Comparison of ENCODE assay signal across 30 cellular contexts in genomic region chr6:159934181-159934580, GRCh38. TPM values are rescaled to one million over a fixed set of nuclear protein-coding genes. Genes with fewer than 3 reads are reported as not detected.
DNase-seq lines count a peak whose midpoint lies in the region; ATAC-seq, FAIRE-seq and TF ChIP-seq lines count a peak whose summit lies in the region.
"Had no signal": no experiment of that assay in that cellular context is flagged by ENCODE, and none has a peak within 500 bp of the region (broad histone marks: within the 10 kb centered on the region; RNA-seq: fewer than 3 reads in every experiment).

No MANE protein-coding gene starts in this region.

- H3K4me1 ChIP-seq in astrocyte (ENCODE audit: insufficient read depth, low read length) (peaks cover 13% of the 10 kb centered on the region), foreskin keratinocyte (no peaks in the 10 kb centered on the region), skeletal muscle satellite cell (ENCODE audit: control insufficient read depth, insufficient read depth, low read length) (peaks cover 17% of the 10 kb centered on the region)
- H3K4me1 ChIP-seq in CD8-positive, alpha-beta memory T cell (ENCODE audit: insufficient read depth, low read length), result peaks cover 19% of the 10 kb centered on the region

- H3K9me3 ChIP-seq in astrocyte (ENCODE audit: insufficient read depth, low read depth, low read length), result peaks cover 10% of the 10 kb centered on the region
- H3K9me3 ChIP-seq in skeletal muscle satellite cell (replicated peaks; ENCODE audit: low read length), result peaks cover 6% of the 10 kb centered on the region
- no peaks in the 10 kb centered on the region for H3K9me3 ChIP-seq in CD8-positive, alpha-beta memory T cell (ENCODE audit: low read length)

- no peak overlapping the region for H2AFZ ChIP-seq in astrocyte (ENCODE audit: low read depth, low read length)

- TF ChIP-seq CTCF in astrocyte (IDR thresholded peaks at IDR 0.05; ENCODE audit: insufficient read depth, low read depth, low read length) (no peak), foreskin keratinocyte (conservative IDR thresholded peaks at IDR 0.05) (no peak), Calu3 (IDR thresholded peaks at IDR 0.05; ENCODE audit: unreplicated experiment) (no peak)

- H3K36me3 Mint-ChIP-seq in astrocyte (ENCODE audit: low read depth, unreplicated experiment) (no peaks in the 10 kb centered on the region), Calu3 (ENCODE audit: insufficient read depth, unreplicated experiment) (no peaks in the 10 kb centered on the region)
- H3K36me3 Mint-ChIP-seq in CD8-positive, alpha-beta memory T cell, result peaks cover 0 to 10% (median 0%) of the 10 kb centered on the region in 3 donors
- H3K36me3 Mint-ChIP-seq: CD8-positive, alpha-beta T cell; mesothelial cell of epicardium had no signal

- intact Hi-C loops in Calu3 (cut with micrococcal nuclease; ENCODE audit: unreplicated experiment), result no loop called here

- H3K9me3 Mint-ChIP-seq in astrocyte (ENCODE audit: unreplicated experiment) (peaks cover 7% of the 10 kb centered on the region), Calu3 (ENCODE audit: low read depth, unreplicated experiment) (no peaks in the 10 kb centered on the region)
- H3K9me3 Mint-ChIP-seq in CD8-positive, alpha-beta memory T cell, result no peaks in the 10 kb centered on the region
- H3K9me3 Mint-ChIP-seq: activated naive CD4-positive, alpha-beta T cell treated with anti-CD3 and anti-CD28 coated beads for 36 hours; CD8-positive, alpha-beta T cell had no signal

- ATAC-seq in foreskin keratinocyte, result peak; percentile 55
- ATAC-seq: A549; activated CD4-positive, alpha-beta T cell treated with anti-CD3 and anti-CD28 coated beads for 36 hours; activated CD8-positive, alpha-beta T cell treated with anti-CD3 and anti-CD28 coated beads, Interleukin-2, amount 10 ng/mL, durations not matched to agents 7 days and 5 days; CD8-positive, alpha-beta T cell; sciatic nerve; upper lobe of right lung had no signal

- H4K20me1 ChIP-seq in astrocyte (ENCODE audit: insufficient read depth, low read length), result no peaks in the 10 kb centered on the region

- no peaks in the 10 kb centered on the region for H3K27me3 ChIP-seq in astrocyte (ENCODE audit: insufficient read depth, low read length)
- peaks cover 3% of the 10 kb centered on the region for H3K27me3 ChIP-seq in foreskin keratinocyte
- H3K27me3 ChIP-seq in skeletal muscle satellite cell (ENCODE audit: control insufficient read depth, insufficient read depth, low read length), result no peaks in the 10 kb centered on the region
- H3K27me3 ChIP-seq in CD8-positive, alpha-beta memory T cell (ENCODE audit: insufficient read depth, low read length, poor library complexity, severe bottlenecking), result no peaks in the 10 kb centered on the region
- H3K27me3 ChIP-seq: upper lobe of right lung had no signal

- H3K9ac ChIP-seq in astrocyte (ENCODE audit: low read length) (no peak overlapping the region), skeletal muscle satellite cell (ENCODE audit: low read depth, low read length) (no peak overlapping the region)

- DNase-seq in EL, result peak; percentile 47
- DNase-seq in astrocyte (ENCODE audit: low read depth), result peak; percentile 27
- DNase-seq in foreskin keratinocyte, result peak in 1 of 2 donors; percentile 42
- DNase-seq in NOMO-1 (lab: John Stamatoyannopoulos, UW; ENCODE audit: unreplicated experiment in 2 of 2), result no peak
- no peak for DNase-seq in CD8-positive, alpha-beta memory T cell
- no peak for DNase-seq in activated CD4-positive, alpha-beta T cell treated with anti-CD3 and anti-CD28 coated beads, Interleukin-2, amount 50 U/mL, for 1 hour
- no peak for DNase-seq in Calu3
- DNase-seq: activated CD4-positive, alpha-beta T cell treated with anti-CD3 and anti-CD28 coated beads for 36 hours; activated CD8-positive, alpha-beta T cell treated with anti-CD3 and anti-CD28 coated beads, Interleukin-2, amount 10 ng/mL, durations not matched to agents 7 days and 5 days; activated naive CD4-positive, alpha-beta T cell treated with anti-CD3 and anti-CD28 coated beads for 36 hours; CD8-positive, alpha-beta T cell; effector CD4-positive, alpha-beta T cell; NCI-H1048; NCI-H1694; NCI-H82; SIG-M5; stimulated activated CD4-positive, alpha-beta T cell treated with anti-CD3 and anti-CD28 coated beads, Interleukin-4, amount 100 ng/mL, for 24 hours; SW 1271; T-helper 9 cell; upper lobe of right lung had no signal

- no peak overlapping the region for H3K4me3 Mint-ChIP-seq in astrocyte (ENCODE audit: unreplicated experiment)
- no peak overlapping the region for H3K4me3 Mint-ChIP-seq in CD8-positive, alpha-beta memory T cell
- no peak overlapping the region for H3K4me3 Mint-ChIP-seq in Calu3 (ENCODE audit: low read depth, unreplicated experiment)
- H3K4me3 Mint-ChIP-seq: activated CD4-positive, alpha-beta T cell treated with anti-CD3 and anti-CD28 coated beads for 36 hours; activated CD8-positive, alpha-beta T cell treated with anti-CD3 and anti-CD28 coated beads, Interleukin-2, amount 10 ng/mL, durations not matched to agents 7 days and 5 days; activated naive CD4-positive, alpha-beta T cell treated with anti-CD3 and anti-CD28 coated beads for 36 hours; CD8-positive, alpha-beta T cell; mesothelial cell of epicardium had no signal

- FAIRE-seq in astrocyte (lab: Jason Lieb, UNC), result no peak
- FAIRE-seq: A549, colon, G401.6, keratinocyte had no signal

- H3K4me1 Mint-ChIP-seq in astrocyte (ENCODE audit: low read depth, unreplicated experiment), result peaks cover 11% of the 10 kb centered on the region
- H3K4me1 Mint-ChIP-seq in CD8-positive, alpha-beta memory T cell, result peaks cover 20 to 29% (median 23%) of the 10 kb centered on the region in 3 donors
- H3K4me1 Mint-ChIP-seq in Calu3 (ENCODE audit: low read depth, unreplicated experiment), result peaks cover 9% of the 10 kb centered on the region

- H3K27ac ChIP-seq in astrocyte (ENCODE audit: low read depth, low read length) (no peak overlapping the region), foreskin keratinocyte (no peak overlapping the region)
- H3K27ac ChIP-seq in CD8-positive, alpha-beta memory T cell (ENCODE audit: low read depth, low read length), result no peak overlapping the region
- H3K27ac ChIP-seq: A549, epithelial cell of prostate, upper lobe of right lung had no signal

- POLR2A ChIA-PET in CD8-positive, alpha-beta memory T cell (lab: Charles Lee), result no interaction called here

- H3K27ac Mint-ChIP-seq in astrocyte (ENCODE audit: unreplicated experiment) (no peak overlapping the region), Calu3 (ENCODE audit: unreplicated experiment) (no peak overlapping the region)
- H3K27ac Mint-ChIP-seq in CD8-positive, alpha-beta memory T cell, result no peak overlapping the region
- H3K27ac Mint-ChIP-seq: activated CD4-positive, alpha-beta T cell treated with anti-CD3 and anti-CD28 coated beads for 36 hours; activated CD8-positive, alpha-beta T cell treated with anti-CD3 and anti-CD28 coated beads, Interleukin-2, amount 10 ng/mL, durations not matched to agents 7 days and 5 days; activated naive CD4-positive, alpha-beta T cell treated with anti-CD3 and anti-CD28 coated beads for 36 hours; CD8-positive, alpha-beta T cell; mesothelial cell of epicardium; progenitor cell of endocrine pancreas had no signal

- no TSS peak for BruUV-seq in Calu3 (replicated peaks; lab: Mats Ljungman, UMichigan)

- H3K27me3 Mint-ChIP-seq in astrocyte (ENCODE audit: low read depth, unreplicated experiment), result peaks cover 12% of the 10 kb centered on the region
- H3K27me3 Mint-ChIP-seq in CD8-positive, alpha-beta memory T cell, result peaks cover 0 to 4% of the 10 kb centered on the region in 2 donors
- H3K27me3 Mint-ChIP-seq in Calu3 (ENCODE audit: unreplicated experiment), result no peaks in the 10 kb centered on the region

- CTCF ChIA-PET in CD8-positive, alpha-beta memory T cell (lab: Charles Lee), result no interaction called here
- CTCF ChIA-PET in Calu3 (lab: Charles Lee), result no interaction called here

- no peaks in the 10 kb centered on the region for H3K79me2 ChIP-seq in astrocyte (ENCODE audit: insufficient read depth, low read length)

- peak overlapping the region; percentile 53 for H3K4me2 ChIP-seq in astrocyte (ENCODE audit: low read length)
- peak overlapping the region; percentile 17 for H3K4me2 ChIP-seq in skeletal muscle satellite cell (ENCODE audit: low read length)

- no peaks in the 10 kb centered on the region for H3K36me3 ChIP-seq in astrocyte (ENCODE audit: insufficient read depth, low read length)
- no peaks in the 10 kb centered on the region for H3K36me3 ChIP-seq in skeletal muscle satellite cell (ENCODE audit: insufficient read depth, low read length)
- H3K36me3 ChIP-seq in CD8-positive, alpha-beta memory T cell (ENCODE audit: insufficient read depth, low read length), result no peaks in the 10 kb centered on the region
- H3K36me3 ChIP-seq: upper lobe of right lung had no signal

- no peak overlapping the region for H3K4me3 ChIP-seq in astrocyte (ENCODE audit: insufficient read depth, low read depth, low read length)
- no peak overlapping the region for H3K4me3 ChIP-seq in skeletal muscle satellite cell (ENCODE audit: low read length)
- H3K4me3 ChIP-seq in CD8-positive, alpha-beta memory T cell (ENCODE audit: low read length), result no peak overlapping the region
- H3K4me3 ChIP-seq: A549, upper lobe of right lung had no signal

RNA-seq across cellular contexts. Expression of gene IGF2R, which starts 34.7 kb away (rescaled TPM):
- total RNA-seq in astrocyte, result 172 and 173 TPM in 2 replicates
- 65.6 and 66.5 TPM in 2 replicates for total RNA-seq in foreskin keratinocyte
- 15.9 and 21.2 TPM in 2 replicates for polyA plus RNA-seq in foreskin keratinocyte
- total RNA-seq in skeletal muscle satellite cell (2012; rRNA removed), result 86.5 and 116 TPM in 2 replicates
- 10 to 100 TPM; 91.4 to 93.7 TPM for total RNA-seq in CD8-positive, alpha-beta memory T cell
- polyA plus RNA-seq in CD8-positive, alpha-beta memory T cell, result 27.5 TPM
- total RNA-seq in Calu3 (2022), result 109 and 127 TPM in 2 replicates

RNA-seq across cellular contexts. Expression of gene MAS1, which starts 43.4 kb away (rescaled TPM):
- total RNA-seq in astrocyte (not detected in 2 replicates), foreskin keratinocyte (not detected in 2 replicates), Calu3 (2022) (not detected in 2 replicates)
- not detected in 2 replicates for polyA plus RNA-seq in foreskin keratinocyte
- under 0.01 TPM in 1 of 2 replicates, not detected in the other for total RNA-seq in skeletal muscle satellite cell (2012; rRNA removed)
- total RNA-seq in CD8-positive, alpha-beta memory T cell, result not detected
- not detected for polyA plus RNA-seq in CD8-positive, alpha-beta memory T cell
- total RNA-seq: activated CD4-positive, alpha-beta T cell treated with anti-CD3 and anti-CD28 coated beads for 36 hours; activated CD8-positive, alpha-beta T cell treated with anti-CD3 and anti-CD28 coated beads, Interleukin-2, amount 10 ng/mL, durations not matched to agents 7 days and 5 days; activated naive CD4-positive, alpha-beta T cell treated with anti-CD3 and anti-CD28 coated beads for 36 hours; CD8-positive, alpha-beta T cell; mesothelial cell of epicardium; NCI-H460; progenitor cell of endocrine pancreas; sciatic nerve; upper lobe of right lung had no signal
- polyA plus RNA-seq: A549, keratinocyte had no signal

Comparison
In these comparisons a context has a peak if more than half of its experiments do, and no peak if none do; other contexts are left out.
1. DNase-seq: peak in EL (single experiment) and astrocyte (single experiment); none in NOMO-1 (0 of 2), CD8-positive, alpha-beta memory T cell (0 of 5), activated CD4-positive, alpha-beta T cell treated with anti-CD3 and anti-CD28 coated beads, Interleukin-2, amount 50 U/mL, for 1 hour (single experiment) and Calu3 (single experiment).